Comparison of ENCODE assay signal across 8 cellular contexts in the genomic region with DNA sequence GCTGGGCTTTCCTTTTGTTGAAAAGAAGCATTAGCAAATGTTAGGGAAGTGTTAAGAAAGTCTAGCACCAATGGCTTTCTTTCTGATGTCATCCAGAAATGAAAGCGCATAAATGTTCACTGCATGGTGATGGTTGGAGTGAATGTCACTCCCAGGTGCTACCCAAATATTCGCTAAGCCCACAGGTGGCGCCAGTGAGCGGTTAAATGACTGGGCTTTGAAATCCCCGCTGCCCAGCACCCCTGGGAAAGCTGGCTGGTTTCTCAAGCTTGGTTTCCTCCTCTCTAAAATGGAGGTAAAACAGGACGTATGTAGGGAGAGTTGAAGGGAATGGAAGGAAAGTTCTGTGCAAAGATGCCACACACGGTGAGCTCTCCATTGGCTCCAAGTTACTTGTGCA.
DNase-seq lines count a peak whose midpoint lies in the region; ATAC-seq lines count a peak whose summit lies in the region.

No MANE protein-coding gene starts in this region.

- peak; percentile 52 for ATAC-seq in left ventricle myocardium superior
- ATAC-seq in HG02884 (IDR thresholded peaks at IDR 0.05; ENCODE audit: unreplicated experiment) = no peak
- ATAC-seq in HG02642 (IDR thresholded peaks at IDR 0.05; ENCODE audit: poor library complexity, unreplicated experiment) = no peak
- ATAC-seq in GM19463 (IDR thresholded peaks at IDR 0.05; ENCODE audit: unreplicated experiment) = no peak

- DNase-seq in COLO668 (lab: John Stamatoyannopoulos, UW; ENCODE audit: unreplicated experiment) = peak; percentile 20
- DNase-seq in H4 (ENCODE audit: low spot score) = peak; percentile 44
- DNase-seq in SK-N-DZ (ENCODE audit: low spot score) = peak; percentile 7
- peak; percentile 39 for DNase-seq in left ventricle myocardium superior
- DNase-seq in DMS114 treated with DMSO at 0.1 percent for 48 hours (lab: John Stamatoyannopoulos, UW; ENCODE audit: unreplicated experiment) = no peak

- intact Hi-C loops in left ventricle myocardium superior (cut with micrococcal nuclease) = no loop called here
